Comparison of ENCODE assay signal across 8 cellular contexts in the genomic region with DNA sequence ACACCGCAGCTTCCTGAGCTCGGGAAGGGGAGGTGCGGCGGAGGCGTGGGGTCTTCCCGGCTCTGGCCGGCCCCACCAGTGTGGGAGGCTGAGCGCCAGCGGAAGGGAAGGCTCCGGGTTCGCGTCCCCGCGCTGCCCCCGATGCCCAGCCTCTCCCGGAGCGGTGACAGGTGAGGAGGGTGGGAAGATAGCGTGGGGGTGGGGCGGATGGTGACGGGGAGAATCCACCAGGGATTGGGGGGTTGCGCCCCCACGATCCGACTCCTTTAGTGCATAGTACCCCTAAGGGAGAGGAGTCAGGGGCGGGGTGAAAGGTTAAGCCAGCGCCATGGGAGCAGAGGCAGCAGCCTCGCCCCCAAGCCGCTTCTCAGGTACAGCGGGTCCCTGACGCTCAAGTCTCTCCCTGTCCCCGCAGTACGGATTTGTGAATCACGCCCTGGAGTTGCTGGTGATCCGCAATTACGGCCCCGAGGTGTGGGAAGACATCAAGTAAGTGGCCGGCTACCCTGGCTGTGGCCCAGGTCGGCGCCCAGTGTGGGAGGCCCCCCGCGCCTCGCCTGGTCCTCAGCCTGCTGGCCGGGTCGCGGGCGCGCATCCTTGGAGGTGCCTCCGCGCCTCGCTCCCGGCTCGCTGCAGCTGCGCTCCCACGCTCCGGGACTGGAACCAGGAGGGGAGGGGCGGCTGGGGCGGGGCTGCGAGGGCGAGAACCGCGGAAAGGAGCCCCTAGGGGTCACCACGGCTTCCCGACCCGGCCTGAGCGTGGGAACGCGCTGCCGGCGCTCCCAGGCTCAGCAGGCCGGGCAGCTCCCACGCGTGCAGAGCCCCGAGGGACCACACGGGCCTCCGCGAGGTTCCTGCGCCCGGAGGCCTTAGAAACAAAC. TPM values are rescaled to one million over a fixed set of nuclear protein-coding genes. Genes with fewer than 3 reads are reported as not detected.
DNase-seq lines count a peak whose midpoint lies in the region; ATAC-seq, FAIRE-seq and TF ChIP-seq lines count a peak whose summit lies in the region.

No MANE protein-coding gene starts in this region.

- no peak for FAIRE-seq in HepG2 (lab: Jason Lieb, UNC)

- no peak for TF ChIP-seq EP300 in HepG2 (IDR thresholded peaks at IDR 0.05; ENCODE audit: low read depth in 2 of 2, low read length in 2 of 2)
- no peak for TF ChIP-seq EP300 in HepG2 (CRISPR knock-in tag; IDR thresholded peaks at IDR 0.05; ENCODE audit: borderline replicate concordance)
- TF ChIP-seq EP300 in stomach (IDR thresholded peaks at IDR 0.05) = no peak

- WGBS in HepG2 (ENCODE audit: low lambda C conversion rate) = 42% methylated on average over 26 of the region's 77 CpGs
- WGBS in stomach, 5 donors = 0 to 2% (median 1%) methylated on average over 41 to 77 of the region's 77 CpGs

- in situ Hi-C loops in HepG2 (cut with HindIII; ENCODE audit: extremely low pct_ligation_motif_present, low pct_unique_long_range_greater_than_20kb) = no loop called here

- POLR2A ChIA-PET in HepG2 (lab: Yijun Ruan, JAX) = no interaction called here

- no peak for TF ChIP-seq RAD21 in HepG2 (CRISPR knock-in tag; IDR thresholded peaks at IDR 0.05)

- H3K9ac ChIP-seq in NT2/D1 (ENCODE audit: insufficient read length, low read depth) (peak overlapping the region; percentile 42), HepG2 (ENCODE audit: insufficient read depth, low read depth, low read length) (no peak overlapping the region)

- no peak for TF ChIP-seq CTCF in HepG2 (CRISPR knock-in tag; IDR thresholded peaks at IDR 0.05)
- TF ChIP-seq CTCF in stomach (IDR thresholded peaks at IDR 0.05) = peak in 2 of 7 experiments; percentile 9 to 13

- DNase-seq in NCI-H2081 (lab: John Stamatoyannopoulos, UW) (peak; percentile 7 to 13), NCI-H2081 treated with DMSO at 0.1 percent for 48 hours (lab: John Stamatoyannopoulos, UW) (no peak), NT2/D1 (ENCODE audit: low read depth, low spot score) (no peak), HepG2 (ENCODE audit: low spot score) (no peak), stomach (peak; percentile 25), MV-4-11 (lab: John Stamatoyannopoulos, UW) (no peak)

- H3K27ac ChIP-seq in cingulate gyrus (ENCODE audit: low read depth, low read length) (peak overlapping the region; percentile 84), HepG2 (ENCODE audit: extremely low read length, insufficient read depth, low read length) (no peak overlapping the region), stomach (peak overlapping the region; percentile 65 to 92 (median 90))

- H3K4me3 ChIP-seq in NT2/D1 (ENCODE audit: insufficient read length, low read depth) (peak overlapping the region; percentile 57), HepG2 (replicated peaks in 1 of 3; ENCODE audit: insufficient read depth in 1 of 3, low read depth in 2 of 3, low read length in 3 of 3) (no peak overlapping the region), stomach (peak overlapping the region; percentile 70 to 80 (median 78))

- no peaks in the 10 kb centered on the region for H3K36me3 ChIP-seq in NT2/D1 (ENCODE audit: insufficient read depth, insufficient read length, low read length)
- H3K36me3 ChIP-seq in HepG2 (replicated peaks in 1 of 2; ENCODE audit: control insufficient read depth in 1 of 2, insufficient read depth in 2 of 2, low read length in 2 of 2) = no peaks in the 10 kb centered on the region
- no peaks in the 10 kb centered on the region for H3K36me3 ChIP-seq in stomach

- no peak for TF ChIP-seq POLR2A in HepG2 (IDR thresholded peaks at IDR 0.05; ENCODE audit: insufficient read depth in 1 of 2, low read depth in 2 of 2, low read length in 2 of 2)
- TF ChIP-seq POLR2A in stomach (IDR thresholded peaks at IDR 0.05) = no peak

- H3K4me2 ChIP-seq in HepG2 (ENCODE audit: low read depth, low read length) = no peak overlapping the region

- intact Hi-C loops in HepG2 (cut with micrococcal nuclease; ENCODE audit: unreplicated experiment) = no loop called here
- intact Hi-C loops in stomach (cut with DNase I; ENCODE audit: low total_unique reads) = no loop called here

- H3K9me3 ChIP-seq in NT2/D1 (ENCODE audit: insufficient read depth, low read length) = no peaks in the 10 kb centered on the region
- no peaks in the 10 kb centered on the region for H3K9me3 ChIP-seq in HepG2 (ENCODE audit: low read length)
- no peaks in the 10 kb centered on the region for H3K9me3 ChIP-seq in stomach

- H3K27me3 ChIP-seq in NT2/D1 (ENCODE audit: insufficient read depth, insufficient read length) (peaks cover 28% of the 10 kb centered on the region), HepG2 (ENCODE audit: control insufficient read depth in 1 of 2, insufficient read depth in 2 of 2, low read length in 2 of 2) (no peaks in the 10 kb centered on the region), stomach (peaks cover 0 to 16% (median 15%) of the 10 kb centered on the region in 3 donors)

- CTCF ChIA-PET in HepG2 (lab: Yijun Ruan, JAX; ENCODE audit: low intra/inter-chr PET ratio, low total read pairs) = no interaction called here

- H3K4me1 ChIP-seq in NT2/D1 (ENCODE audit: insufficient read depth, insufficient read length) = no peaks in the 10 kb centered on the region
- H3K4me1 ChIP-seq in HepG2 (ENCODE audit: insufficient read depth, low read length) = no peaks in the 10 kb centered on the region
- H3K4me1 ChIP-seq in stomach = peaks cover 10 to 39% (median 23%) of the 10 kb centered on the region in 4 donors

- no peaks in the 10 kb centered on the region for H4K20me1 ChIP-seq in HepG2 (ENCODE audit: insufficient read depth, low read length)

- ATAC-seq in HG02623 (IDR thresholded peaks at IDR 0.05; ENCODE audit: unreplicated experiment) (peak; percentile 11), HepG2 (peak; percentile 22; the same call in 2 of the 3 replicates)

- BruUV-seq in HepG2 (replicated peaks; lab: Mats Ljungman, UMichigan) = no TSS peak

- H2AFZ ChIP-seq in HepG2 (ENCODE audit: low read length) = no peak overlapping the region

- H3K79me2 ChIP-seq in HepG2 (ENCODE audit: insufficient read depth, low read length) = no peaks in the 10 kb centered on the region

TF ChIP-seq in HepG2, 621 proteins besides CTCF, POLR2A, EP300 and RAD21 (continues in another document):
- no peak for TF ChIP-seq ZFP36L2 (CRISPR knock-in tag; IDR thresholded peaks at IDR 0.05)
- TF ChIP-seq, protein P1, sequence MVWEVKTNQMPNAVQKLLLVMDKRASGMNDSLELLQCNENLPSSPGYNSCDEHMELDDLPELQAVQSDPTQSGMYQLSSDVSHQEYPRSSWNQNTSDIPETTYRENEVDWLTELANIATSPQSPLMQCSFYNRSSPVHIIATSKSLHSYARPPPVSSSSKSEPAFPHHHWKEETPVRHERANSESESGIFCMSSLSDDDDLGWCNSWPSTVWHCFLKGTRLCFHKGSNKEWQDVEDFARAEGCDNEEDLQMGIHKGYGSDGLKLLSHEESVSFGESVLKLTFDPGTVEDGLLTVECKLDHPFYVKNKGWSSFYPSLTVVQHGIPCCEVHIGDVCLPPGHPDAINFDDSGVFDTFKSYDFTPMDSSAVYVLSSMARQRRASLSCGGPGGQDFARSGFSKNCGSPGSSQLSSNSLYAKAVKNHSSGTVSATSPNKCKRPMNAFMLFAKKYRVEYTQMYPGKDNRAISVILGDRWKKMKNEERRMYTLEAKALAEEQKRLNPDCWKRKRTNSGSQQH (CRISPR knock-in tag; IDR thresholded peaks at IDR 0.05; ENCODE audit: low read depth) = no peak
- no peak for TF ChIP-seq CHD4 (IDR thresholded peaks at IDR 0.05; ENCODE audit: borderline replicate concordance, low read length)
- TF ChIP-seq, protein P2, sequence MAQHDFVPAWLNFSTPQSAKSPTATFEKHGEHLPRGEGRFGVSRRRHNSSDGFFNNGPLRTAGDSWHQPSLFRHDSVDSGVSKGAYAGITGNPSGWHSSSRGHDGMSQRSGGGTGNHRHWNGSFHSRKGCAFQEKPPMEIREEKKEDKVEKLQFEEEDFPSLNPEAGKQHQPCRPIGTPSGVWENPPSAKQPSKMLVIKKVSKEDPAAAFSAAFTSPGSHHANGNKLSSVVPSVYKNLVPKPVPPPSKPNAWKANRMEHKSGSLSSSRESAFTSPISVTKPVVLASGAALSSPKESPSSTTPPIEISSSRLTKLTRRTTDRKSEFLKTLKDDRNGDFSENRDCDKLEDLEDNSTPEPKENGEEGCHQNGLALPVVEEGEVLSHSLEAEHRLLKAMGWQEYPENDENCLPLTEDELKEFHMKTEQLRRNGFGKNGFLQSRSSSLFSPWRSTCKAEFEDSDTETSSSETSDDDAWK (CRISPR knock-in tag; IDR thresholded peaks at IDR 0.05) = no peak
- no peak for TF ChIP-seq RFX1 (IDR thresholded peaks at IDR 0.05)

RNA-seq across cellular contexts. Expression of a gene that starts 0.8 kb away (rescaled TPM):
- total RNA-seq in HepG2 (2016; rRNA removed; fragmentation: Illumina TruSeq; extraction: Trizol) (not detected in 2 replicates), stomach (10 to 100 TPM in 4 of 5 donors, not detected in 1; 14.8 to 59.8 (median 32.7) TPM)
- not detected in 2 replicates for total RNA-seq in HepG2 (2016; cell fraction: cytosol; rRNA removed; fragmentation: Illumina TruSeq; extraction: Trizol; ENCODE audit: low read depth)
- total RNA-seq in HepG2 (2016; cell fraction: insoluble cytoplasmic fraction; rRNA removed; fragmentation: Illumina TruSeq; extraction: Trizol) = not detected in 2 replicates
- not detected in 2 replicates for total RNA-seq in HepG2 (2016; cell fraction: membrane; rRNA removed; fragmentation: Illumina TruSeq; extraction: Trizol)
- total RNA-seq in HepG2 (2016; cell fraction: nucleus; rRNA removed; fragmentation: Illumina TruSeq; extraction: Trizol) = not detected in 2 replicates
- polyA plus RNA-seq in HepG2 (2011; rRNA removed) (not detected in 2 replicates), stomach (10 to 100 TPM in 1 of 3 donors, 1 to 10 TPM in 2; 5.3 to 10.5 (median 7.8) TPM)
- polyA plus RNA-seq in HepG2 (2011; cell fraction: cytosol; rRNA removed) = not detected in 2 replicates
- polyA plus RNA-seq in HepG2 (2011; cell fraction: nucleus; rRNA removed) = not detected in 2 replicates
- polyA plus RNA-seq in HepG2 (2012) = not detected in 2 replicates
- not detected in 2 replicates for polyA plus RNA-seq in HepG2 (2016; cell fraction: cytosol; fragmentation: Illumina TruSeq; extraction: Trizol; ENCODE audit: low read depth)
- polyA plus RNA-seq in HepG2 (2016; cell fraction: insoluble cytoplasmic fraction; fragmentation: Illumina TruSeq; extraction: Trizol; ENCODE audit: low read depth) = not detected in 2 replicates
- not detected in 2 replicates for polyA plus RNA-seq in HepG2 (2016; cell fraction: membrane; fragmentation: Illumina TruSeq; extraction: Trizol; ENCODE audit: low read depth)
- polyA plus RNA-seq in HepG2 (2016; cell fraction: nucleus; fragmentation: Illumina TruSeq; extraction: Trizol; ENCODE audit: insufficient read depth, low read depth) = not detected in 2 replicates
- not detected in 2 replicates for polyA minus RNA-seq in HepG2 (2011; rRNA and poly(A)+ RNA removed; ENCODE audit: low replicate concordance)
- not detected in 2 replicates for polyA minus RNA-seq in HepG2 (2011; cell fraction: cytosol; rRNA and poly(A)+ RNA removed)
- polyA minus RNA-seq in HepG2 (2011; cell fraction: nucleus; rRNA and poly(A)+ RNA removed) = not detected in 2 replicates

Comparison
In these comparisons a context has a peak if more than half of its experiments do, and no peak if none do; other contexts are left out.
1. DNase-seq: peak in NCI-H2081 (2 of 2) and stomach (single experiment); none in NCI-H2081 treated with DMSO at 0.1 percent for 48 hours (single experiment), NT2/D1 (single experiment), HepG2 (single experiment) and MV-4-11 (single experiment).
2. H3K4me3 ChIP-seq: peak in NT2/D1 (single experiment) and stomach (4 of 4); none in HepG2 (0 of 3).